ENCODE assay signal across 9 cellular contexts in the genomic region with DNA sequence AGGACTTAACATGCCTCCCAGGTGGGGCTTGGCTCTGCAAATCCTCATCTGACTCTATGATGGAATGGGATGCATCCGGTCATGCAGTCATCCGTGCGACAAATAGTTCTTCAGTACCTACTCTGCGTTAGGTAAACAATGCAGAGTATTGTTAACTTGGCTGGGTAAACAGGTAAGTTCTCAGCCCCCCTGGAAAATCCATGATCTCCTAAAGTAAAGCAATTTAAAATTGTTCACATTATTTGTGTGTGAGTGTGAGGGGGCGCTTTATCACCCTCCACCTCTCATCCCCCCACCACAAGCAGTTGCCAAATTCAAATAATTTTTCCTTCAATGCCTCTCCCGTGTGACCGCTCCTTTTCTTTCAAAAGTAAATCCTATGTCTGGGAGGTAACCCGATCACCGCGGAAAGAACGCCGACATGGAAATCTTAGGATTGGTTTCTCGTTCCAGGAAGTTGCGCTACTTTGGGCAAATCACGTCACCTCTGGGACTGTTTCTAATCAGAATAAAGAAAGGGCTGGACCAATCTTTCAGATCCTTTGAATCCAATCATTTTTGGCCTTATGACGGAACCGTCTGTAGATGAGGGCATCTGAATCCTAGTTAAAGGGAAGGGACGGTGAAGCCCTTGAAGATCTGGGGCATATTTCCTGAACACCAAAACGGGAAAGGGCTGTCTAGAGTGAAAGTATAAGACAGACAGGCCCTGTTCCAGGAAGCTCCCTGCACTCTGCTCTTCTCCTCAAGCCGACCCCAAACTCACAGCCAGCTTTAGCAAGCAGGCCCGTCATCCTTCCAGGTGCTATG. TPM values are rescaled to one million over a fixed set of nuclear protein-coding genes. Genes with fewer than 3 reads are reported as not detected.
DNase-seq lines count a peak whose midpoint lies in the region; ATAC-seq, FAIRE-seq and TF ChIP-seq lines count a peak whose summit lies in the region.
"Had no signal": no experiment of that assay in that cellular context is flagged by ENCODE, and none has a peak within 500 bp of the region (broad histone marks: within the 10 kb centered on the region; RNA-seq: fewer than 3 reads in every experiment).

No MANE protein-coding gene starts in this region.

- H3K27me3 ChIP-seq in HUES64 (ENCODE audit: insufficient read depth, low read length) = no peaks in the 10 kb centered on the region
- H3K27me3 ChIP-seq in kidney epithelial cell (ENCODE audit: control insufficient read depth, insufficient read depth, low read length) = no peaks in the 10 kb centered on the region
- H3K27me3 ChIP-seq in stomach smooth muscle (ENCODE audit: control insufficient read depth in 1 of 2, insufficient read depth in 2 of 2, low read length in 2 of 2) = no peaks in the 10 kb centered on the region
- H3K27me3 ChIP-seq: MG63 had no signal

- H3K9me3 ChIP-seq in HUES64 (ENCODE audit: insufficient read depth, low read depth, low read length) (no peaks in the 10 kb centered on the region), stomach smooth muscle (ENCODE audit: control insufficient read depth in 2 of 2, low read length in 2 of 2) (no peaks in the 10 kb centered on the region)
- H3K9me3 ChIP-seq: MG63 had no signal

- H3K4me1 ChIP-seq in HUES64 (ENCODE audit: insufficient read depth, low read length) (peaks cover 30% of the 10 kb centered on the region), stomach smooth muscle (ENCODE audit: control insufficient read depth, insufficient read depth, low read length) (peaks cover 7% of the 10 kb centered on the region)

- ATAC-seq in GM21447 (IDR thresholded peaks at IDR 0.05; ENCODE audit: unreplicated experiment) = no peak
- ATAC-seq in HG02678 (IDR thresholded peaks at IDR 0.05; ENCODE audit: unreplicated experiment) = no peak

- peak overlapping the region; percentile 95 for H3K27ac ChIP-seq in HUES64 (ENCODE audit: low read depth, low read length)
- no peak overlapping the region for H3K27ac ChIP-seq in stomach smooth muscle (ENCODE audit: low read length)

- H3K4me3 ChIP-seq in HUES64 (ENCODE audit: low read length) = peak overlapping the region; percentile 53
- H3K4me3 ChIP-seq in cardiac fibroblast (replicated peaks in 1 of 2; ENCODE audit: low read depth in 2 of 2, low read length in 2 of 2) = peak overlapping the region in 1 of 2 donors; percentile 21
- no peak overlapping the region for H3K4me3 ChIP-seq in kidney epithelial cell (ENCODE audit: low read depth, low read length)
- peak overlapping the region; percentile 49 to 68 for H3K4me3 ChIP-seq in stomach smooth muscle (ENCODE audit: low read length in 2 of 2)
- H3K4me3 ChIP-seq: MG63 had no signal

- FAIRE-seq in HTR-8/SVneo (lab: Jason Lieb, UNC) = no peak

- TF ChIP-seq CTCF in cardiac fibroblast (IDR thresholded peaks at IDR 0.05; ENCODE audit: low read depth, low read length) (no peak), kidney epithelial cell (IDR thresholded peaks at IDR 0.05; ENCODE audit: insufficient read depth, low read length, poor library complexity, severe bottlenecking) (no peak)

- DNase-seq in cardiac fibroblast (ENCODE audit: low read depth in 2 of 2) (peak; percentile 63 to 75), kidney epithelial cell (ENCODE audit: low read depth) (peak; percentile 43), HTR-8/SVneo (ENCODE audit: insufficient read length, low spot score) (no peak), SK-N-DZ (ENCODE audit: low spot score) (no peak)
- DNase-seq: MG63 had no signal

- H3K9ac ChIP-seq in HUES64 (ENCODE audit: low read depth, low read length) (peak overlapping the region; percentile 84), stomach smooth muscle (ENCODE audit: low read length in 2 of 2) (peak overlapping the region in 1 of 2 donors; percentile 64)

- H3K36me3 ChIP-seq in HUES64 (ENCODE audit: insufficient read depth, low read length) (no peaks in the 10 kb centered on the region), kidney epithelial cell (ENCODE audit: control insufficient read depth, insufficient read depth, low read length) (no peaks in the 10 kb centered on the region), stomach smooth muscle (ENCODE audit: control insufficient read depth in 2 of 2, insufficient read depth in 2 of 2, low read length in 2 of 2) (no peaks in the 10 kb centered on the region)
- H3K36me3 ChIP-seq: MG63 had no signal

- WGBS in HUES64 = 25% methylated on average over 19 of the region's 21 CpGs

RNA-seq across cellular contexts. Expression of a gene that starts 44.0 kb away (rescaled TPM):
- 229 TPM for polyA plus RNA-seq in HUES64 (2013, experiment 1 of 2)
- 222 TPM for polyA plus RNA-seq in HUES64 (2013, experiment 2 of 2)
- 149 and 217 TPM in 2 replicates for total RNA-seq in kidney epithelial cell
- polyA plus RNA-seq in SK-N-DZ (2014; cell fraction: cytosol; rRNA removed) = 243 and 376 TPM in 2 replicates
- 93.4 and 146 TPM in 2 replicates for polyA plus RNA-seq in SK-N-DZ (2014; cell fraction: nucleus; rRNA removed)

Comparison
In these comparisons a context has a peak if more than half of its experiments do, and no peak if none do; other contexts are left out.
1. DNase-seq: peak in cardiac fibroblast (2 of 2) and kidney epithelial cell (single experiment); none in HTR-8/SVneo (single experiment) and SK-N-DZ (single experiment).